Comparison of ENCODE assay signal across 1 cellular context in genomic region chr19:36139473-36140288, GRCh38.
A peak's percentile ranks its signal among the peaks of the same experiment; 100 is the strongest.
TF ChIP-seq lines count a peak whose summit lies in the region.

CAPNS1 (plus strand) TSS chr19:36140066; CDS start chr19:36141012, 946 bp downstream.

TF ChIP-seq in A549, 52 proteins besides CTCF, POLR2A, EP300 and RAD21 (continued from another document):
- TF ChIP-seq, protein P1, sequence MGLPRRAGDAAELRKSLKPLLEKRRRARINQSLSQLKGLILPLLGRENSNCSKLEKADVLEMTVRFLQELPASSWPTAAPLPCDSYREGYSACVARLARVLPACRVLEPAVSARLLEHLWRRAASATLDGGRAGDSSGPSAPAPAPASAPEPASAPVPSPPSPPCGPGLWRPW (IDR thresholded peaks at IDR 0.05): no peak
- TF ChIP-seq, protein P2, sequence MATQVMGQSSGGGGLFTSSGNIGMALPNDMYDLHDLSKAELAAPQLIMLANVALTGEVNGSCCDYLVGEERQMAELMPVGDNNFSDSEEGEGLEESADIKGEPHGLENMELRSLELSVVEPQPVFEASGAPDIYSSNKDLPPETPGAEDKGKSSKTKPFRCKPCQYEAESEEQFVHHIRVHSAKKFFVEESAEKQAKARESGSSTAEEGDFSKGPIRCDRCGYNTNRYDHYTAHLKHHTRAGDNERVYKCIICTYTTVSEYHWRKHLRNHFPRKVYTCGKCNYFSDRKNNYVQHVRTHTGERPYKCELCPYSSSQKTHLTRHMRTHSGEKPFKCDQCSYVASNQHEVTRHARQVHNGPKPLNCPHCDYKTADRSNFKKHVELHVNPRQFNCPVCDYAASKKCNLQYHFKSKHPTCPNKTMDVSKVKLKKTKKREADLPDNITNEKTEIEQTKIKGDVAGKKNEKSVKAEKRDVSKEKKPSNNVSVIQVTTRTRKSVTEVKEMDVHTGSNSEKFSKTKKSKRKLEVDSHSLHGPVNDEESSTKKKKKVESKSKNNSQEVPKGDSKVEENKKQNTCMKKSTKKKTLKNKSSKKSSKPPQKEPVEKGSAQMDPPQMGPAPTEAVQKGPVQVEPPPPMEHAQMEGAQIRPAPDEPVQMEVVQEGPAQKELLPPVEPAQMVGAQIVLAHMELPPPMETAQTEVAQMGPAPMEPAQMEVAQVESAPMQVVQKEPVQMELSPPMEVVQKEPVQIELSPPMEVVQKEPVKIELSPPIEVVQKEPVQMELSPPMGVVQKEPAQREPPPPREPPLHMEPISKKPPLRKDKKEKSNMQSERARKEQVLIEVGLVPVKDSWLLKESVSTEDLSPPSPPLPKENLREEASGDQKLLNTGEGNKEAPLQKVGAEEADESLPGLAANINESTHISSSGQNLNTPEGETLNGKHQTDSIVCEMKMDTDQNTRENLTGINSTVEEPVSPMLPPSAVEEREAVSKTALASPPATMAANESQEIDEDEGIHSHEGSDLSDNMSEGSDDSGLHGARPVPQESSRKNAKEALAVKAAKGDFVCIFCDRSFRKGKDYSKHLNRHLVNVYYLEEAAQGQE (IDR thresholded peaks at IDR 0.05): no peak
- TF ChIP-seq, protein P3, sequence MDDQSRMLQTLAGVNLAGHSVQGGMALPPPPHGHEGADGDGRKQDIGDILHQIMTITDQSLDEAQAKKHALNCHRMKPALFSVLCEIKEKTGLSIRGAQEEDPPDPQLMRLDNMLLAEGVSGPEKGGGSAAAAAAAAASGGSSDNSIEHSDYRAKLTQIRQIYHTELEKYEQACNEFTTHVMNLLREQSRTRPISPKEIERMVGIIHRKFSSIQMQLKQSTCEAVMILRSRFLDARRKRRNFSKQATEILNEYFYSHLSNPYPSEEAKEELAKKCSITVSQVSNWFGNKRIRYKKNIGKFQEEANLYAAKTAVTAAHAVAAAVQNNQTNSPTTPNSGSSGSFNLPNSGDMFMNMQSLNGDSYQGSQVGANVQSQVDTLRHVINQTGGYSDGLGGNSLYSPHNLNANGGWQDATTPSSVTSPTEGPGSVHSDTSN (IDR thresholded peaks at IDR 0.05): peak; percentile 91
- TF ChIP-seq CHD4 (IDR thresholded peaks at IDR 0.05; ENCODE audit: borderline replicate concordance) (no peak), RFX5 (IDR thresholded peaks at IDR 0.05) (peak; percentile 27; the same call in 1 of the 2 replicates), CBX8 (IDR thresholded peaks at IDR 0.05) (no peak), SMC3 (IDR thresholded peaks at IDR 0.05) (peak; percentile 8; the same call in 1 of the 3 replicates), EHF (CRISPR knock-in tag; IDR thresholded peaks at IDR 0.05) (no peak), CEBPB (IDR thresholded peaks at IDR 0.05) (no peak), MYC (IDR thresholded peaks at IDR 0.05; ENCODE audit: borderline replicate concordance, low read length) (peak; percentile 90), HOXB13 (CRISPR knock-in tag; IDR thresholded peaks at IDR 0.05; ENCODE audit: low read depth) (peak; percentile 70; the same call in 1 of the 2 replicates), USF2 (IDR thresholded peaks at IDR 0.05) (0 out of 2 replicates have a peak, but pooled peaks have one; percentile 11), FOSL2 (IDR thresholded peaks at IDR 0.05) (peak; percentile 67; the same call in 1 of the 2 replicates), FOSL2 (CRISPR knock-in tag; IDR thresholded peaks at IDR 0.05) (peak; percentile 99), EHMT2 (IDR thresholded peaks at IDR 0.05; ENCODE audit: low read depth) (no peak), NR3C1 (IDR thresholded peaks at IDR 0.05) (no peak), RCOR1 (IDR thresholded peaks at IDR 0.05; ENCODE audit: low read depth, low read length) (0 out of 2 replicates have a peak, but pooled peaks have one; percentile 8), CBX2 (IDR thresholded peaks at IDR 0.05; ENCODE audit: borderline replicate concordance, low read depth) (peak; percentile 18; the same call in 1 of the 2 replicates), MAX (IDR thresholded peaks at IDR 0.05) (peak; percentile 86), ZC3H11A (IDR thresholded peaks at IDR 0.05) (no peak)
